Comparison of ENCODE assay signal across 30 cellular contexts in the genomic region with DNA sequence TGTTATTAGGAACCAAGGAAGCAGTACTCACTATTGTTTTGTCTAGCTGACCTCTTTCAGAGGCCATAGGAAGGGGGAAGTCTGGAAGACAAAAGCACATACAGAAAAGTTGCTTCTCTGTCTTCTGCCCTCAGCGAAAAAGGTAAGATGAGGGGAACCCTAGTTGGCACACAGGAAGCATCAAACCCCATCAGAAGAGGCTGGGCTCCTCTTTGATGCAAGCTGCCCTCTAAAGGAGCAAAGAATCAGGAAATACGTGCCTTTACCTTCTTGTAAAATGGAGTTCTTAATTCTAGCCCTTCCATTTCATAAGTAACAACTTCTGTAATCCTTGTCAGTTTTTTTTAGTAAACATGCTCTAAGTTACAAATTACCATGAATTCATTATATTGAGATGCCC. TPM values are rescaled to one million over a fixed set of nuclear protein-coding genes. Genes with fewer than 3 reads are reported as not detected.
"Had no signal": no experiment of that assay in that cellular context is flagged by ENCODE, and none has a peak within 500 bp of the region (broad histone marks: within the 10 kb centered on the region; RNA-seq: fewer than 3 reads in every experiment).

No MANE protein-coding gene starts in this region.

- H3K4me3 Mint-ChIP-seq: activated CD4-positive, alpha-beta memory T cell treated with anti-CD3 and anti-CD28 coated beads, Interleukin-2, amount 10 ng/mL, durations not matched to agents 7 days and 5 days; activated T-helper 1 cell treated with anti-CD3 and anti-CD28 coated beads, Interleukin-12 subunit alpha, Interleukin-12 subunit beta, Interleukin-2, Interleukin-4 antibody, amounts not matched to agents 30 ng/mL and 10 ng/mL and 1 ng/mL, durations not matched to agents 14 hours and 24 hours and 36 hours; memory B cell; natural killer cell had no signal

- ATAC-seq: mucosa of descending colon, natural killer cell had no signal

- DNase-seq: activated CD4-positive, alpha-beta memory T cell treated with anti-CD3 and anti-CD28 coated beads, Interleukin-2, amount 10 ng/mL, durations not matched to agents 7 days and 5 days; activated CD4-positive, CD25-positive, alpha-beta regulatory T cell treated with anti-CD3 and anti-CD28 coated beads, Interleukin-2, amount 50 U/mL, for 72 hours; activated CD8-positive, alpha-beta memory T cell treated with anti-CD3 and anti-CD28 coated beads, Interleukin-2, amount 50 U/mL, for 48 hours; activated naive CD4-positive, alpha-beta T cell treated with Interleukin-2 at 50 U/mL for 16 hours; aorta; cerebellar nuclear complex; effector CD8-positive, alpha-beta T cell; esophagus squamous epithelium; hypothalamus; kidney; left ventricle myocardium inferior; mucosa of descending colon; natural killer cell; occipital lobe; stimulated activated CD4-positive, alpha-beta T cell treated with anti-CD3 and anti-CD28 coated beads, Interleukin-15, amount 100 ng/mL, for 24 hours; stimulated activated CD4-positive, alpha-beta T cell treated with anti-CD3 and anti-CD28 coated beads, Interleukin-4, amount 100 ng/mL, for 24 hours; stimulated activated CD8-positive, alpha-beta memory T cell treated with anti-CD3 and anti-CD28 coated beads, Interleukin-4, amount 100 ng/mL, for 48 hours; stimulated activated naive CD4-positive, alpha-beta T cell treated with Interleukin-2 at 50 U/mL for 16 hours; substantia nigra; SW 1271; T-helper 9 cell; uterus had no signal

- H3K4me1 Mint-ChIP-seq: activated CD4-positive, alpha-beta memory T cell treated with anti-CD3 and anti-CD28 coated beads, Interleukin-2, amount 10 ng/mL, durations not matched to agents 7 days and 5 days had no signal

- H3K27me3 ChIP-seq: right atrium auricular region, tibial nerve, uterus had no signal

- H3K9me3 ChIP-seq: mucosa of descending colon, uterus had no signal

- H3K4me3 ChIP-seq: esophagus squamous epithelium, left ventricle myocardium inferior, mucosa of descending colon, right atrium auricular region, tibial nerve, uterus had no signal

- H3K27ac ChIP-seq: esophagus squamous epithelium, left ventricle myocardium inferior, right atrium auricular region, tibial nerve, uterus had no signal

- H3K27ac Mint-ChIP-seq: activated CD4-positive, alpha-beta memory T cell treated with anti-CD3 and anti-CD28 coated beads, Interleukin-2, amount 10 ng/mL, durations not matched to agents 7 days and 5 days; activated T-helper 1 cell treated with anti-CD3 and anti-CD28 coated beads, Interleukin-12 subunit alpha, Interleukin-12 subunit beta, Interleukin-2, Interleukin-4 antibody, amounts not matched to agents 30 ng/mL and 10 ng/mL and 1 ng/mL, durations not matched to agents 14 hours and 24 hours and 36 hours; memory B cell; natural killer cell had no signal

RNA-seq across cellular contexts. Expression of gene SPINK8, which starts 12.5 kb away (rescaled TPM):
- total RNA-seq: activated CD4-positive, alpha-beta memory T cell treated with anti-CD3 and anti-CD28 coated beads, Interleukin-2, amount 10 ng/mL, durations not matched to agents 7 days and 5 days; activated T-helper 1 cell treated with anti-CD3 and anti-CD28 coated beads, Interleukin-12 subunit alpha, Interleukin-12 subunit beta, Interleukin-2, Interleukin-4 antibody, amounts not matched to agents 30 ng/mL and 10 ng/mL and 1 ng/mL, durations not matched to agents 14 hours and 24 hours and 36 hours; aorta; endothelial cell of umbilical vein; esophagus squamous epithelium; fibroblast of villous mesenchyme; kidney; left ventricle myocardium inferior; mucosa of descending colon; natural killer cell; occipital lobe; posterior vena cava; right atrium auricular region; skeletal muscle tissue; tibial nerve; uterus had no signal
- polyA plus RNA-seq: aorta, endothelial cell of umbilical vein had no signal

RNA-seq across cellular contexts. Expression of gene FBXW12, which starts 51.0 kb away (rescaled TPM):
- total RNA-seq: activated CD4-positive, alpha-beta memory T cell treated with anti-CD3 and anti-CD28 coated beads, Interleukin-2, amount 10 ng/mL, durations not matched to agents 7 days and 5 days; activated T-helper 1 cell treated with anti-CD3 and anti-CD28 coated beads, Interleukin-12 subunit alpha, Interleukin-12 subunit beta, Interleukin-2, Interleukin-4 antibody, amounts not matched to agents 30 ng/mL and 10 ng/mL and 1 ng/mL, durations not matched to agents 14 hours and 24 hours and 36 hours; aorta; endothelial cell of umbilical vein; esophagus squamous epithelium; fibroblast of villous mesenchyme; kidney; left ventricle myocardium inferior; mucosa of descending colon; posterior vena cava; right atrium auricular region; tibial nerve had no signal
- polyA plus RNA-seq: aorta, endothelial cell of umbilical vein had no signal
